In the genomic region with DNA sequence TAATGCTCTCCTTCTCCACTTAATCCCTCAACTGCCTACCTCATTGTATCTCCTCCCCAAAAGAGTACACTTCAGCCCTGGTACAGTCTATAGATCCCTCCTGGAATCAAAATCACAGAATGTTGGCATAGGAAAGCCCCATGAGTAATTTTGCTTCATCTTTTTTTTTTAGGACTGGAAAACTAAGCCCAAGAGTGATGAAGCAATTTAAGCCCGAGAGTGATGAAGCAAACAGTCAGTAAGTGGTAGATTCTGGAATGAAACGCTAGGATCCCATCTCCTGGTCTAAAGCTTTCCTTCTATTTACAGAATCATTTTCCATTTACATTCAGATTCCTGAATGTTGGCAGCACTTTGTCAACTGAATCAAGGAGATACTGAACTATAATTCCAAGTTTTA, we compare ENCODE assay signal across 6 cellular contexts. TPM values are rescaled to one million over a fixed set of nuclear protein-coding genes. Genes with fewer than 3 reads are reported as not detected.
"Had no signal": no experiment of that assay in that cellular context is flagged by ENCODE, and none has a peak within 500 bp of the region (broad histone marks: within the 10 kb centered on the region; RNA-seq: fewer than 3 reads in every experiment).

No MANE protein-coding gene starts in this region.

- H3K9me3 Mint-ChIP-seq: GM23338, IgD-negative memory B cell had no signal

- H2AFZ ChIP-seq: GM23338 had no signal

- H3K27me3 Mint-ChIP-seq: IgD-negative memory B cell had no signal

- H3K27ac Mint-ChIP-seq: GM23338, H9, IgD-negative memory B cell had no signal

- H3K4me3 ChIP-seq: GM23338 had no signal

- H3K4me3 Mint-ChIP-seq: GM23338, H9, IgD-negative memory B cell had no signal

- H3K27ac ChIP-seq: HL-60 had no signal

- ATAC-seq: GM23338, HepG2 had no signal

- H3K4me2 ChIP-seq: GM23338 had no signal

- H3K4me1 Mint-ChIP-seq: IgD-negative memory B cell had no signal

- H3K36me3 Mint-ChIP-seq: IgD-negative memory B cell had no signal

- DNase-seq: H9, HCEC 1CT had no signal

RNA-seq across cellular contexts. Expression of gene PLAAT1, which starts 29.8 kb away (rescaled TPM):
- total RNA-seq: HepG2 had no signal
- polyA plus RNA-seq: HepG2, IgD-negative memory B cell had no signal
